1 cellular context compared by ENCODE assay signal in genomic region chr16:57620316-57621231, GRCh38.
TF ChIP-seq lines count a peak whose summit lies in the region.

No MANE protein-coding gene starts in this region.

TF ChIP-seq in GM23338, 12 proteins besides CTCF, POLR2A, EP300 and RAD21:
- no peak for TF ChIP-seq ZNF462 (CRISPR knock-in tag; IDR thresholded peaks at IDR 0.05)
- TF ChIP-seq ETS1 (IDR thresholded peaks at IDR 0.05) = no peak
- no peak for TF ChIP-seq CREB1 (CRISPR knock-in tag; IDR thresholded peaks at IDR 0.05; ENCODE audit: low read depth)
- no peak for TF ChIP-seq EZH2 (IDR thresholded peaks at IDR 0.05; ENCODE audit: low read depth, unreplicated experiment)
- TF ChIP-seq POLR2AphosphoS5 (IDR thresholded peaks at IDR 0.05; ENCODE audit: low read depth) = no peak
- no peak for TF ChIP-seq REST (IDR thresholded peaks at IDR 0.05; ENCODE audit: unreplicated experiment)
- no peak for TF ChIP-seq EZH2phosphoT487 (IDR thresholded peaks at IDR 0.05; ENCODE audit: unreplicated experiment)
- no peak for TF ChIP-seq JUNB (IDR thresholded peaks at IDR 0.05; ENCODE audit: unreplicated experiment)
- TF ChIP-seq ZNF331 (CRISPR knock-in tag; IDR thresholded peaks at IDR 0.05; ENCODE audit: low read depth) = no peak
